Comparison of ENCODE assay signal across 8 cellular contexts in the genomic region with DNA sequence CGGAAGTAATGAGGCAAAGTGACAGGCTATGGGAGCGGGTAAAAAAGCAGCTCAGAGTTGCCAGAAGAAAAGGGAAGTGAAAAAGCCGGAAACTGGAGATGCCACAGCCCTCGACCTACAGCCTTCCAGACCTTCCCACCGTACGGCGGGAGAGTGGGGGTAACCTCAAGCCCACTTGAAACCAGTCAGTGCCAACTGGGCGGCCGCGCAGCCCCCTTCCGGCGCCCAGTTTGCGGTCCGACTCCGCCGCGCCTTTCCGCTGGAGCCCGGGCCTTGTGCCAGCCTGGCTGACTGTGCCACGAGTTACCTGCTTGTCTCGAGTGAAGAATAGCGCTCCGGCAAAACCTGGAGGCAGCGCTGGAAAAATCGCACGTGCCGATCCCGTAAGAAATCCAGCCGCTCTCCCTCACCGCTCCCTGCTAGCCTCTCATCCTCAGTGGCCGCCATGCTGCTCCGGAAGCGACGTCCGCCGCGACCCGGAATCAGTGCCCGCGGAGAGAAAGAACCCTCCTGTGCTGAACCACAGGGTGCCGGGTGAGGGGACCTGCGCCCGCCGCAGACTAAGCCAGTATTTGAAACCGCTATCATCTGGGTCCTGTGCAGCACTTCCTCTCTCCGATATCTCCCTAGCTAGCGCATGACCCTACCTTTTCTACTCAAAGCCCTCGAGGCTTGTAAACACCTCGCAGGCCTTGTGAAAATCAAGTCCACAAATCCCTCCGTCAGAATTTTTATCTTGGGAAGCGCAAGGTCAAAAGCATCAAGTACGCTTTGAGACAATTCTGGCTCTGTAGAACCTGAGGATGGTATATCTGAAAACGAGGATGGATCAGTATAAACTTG. TPM values are rescaled to one million over a fixed set of nuclear protein-coding genes. Genes with fewer than 3 reads are reported as not detected.
DNase-seq lines count a peak whose midpoint lies in the region; ATAC-seq and TF ChIP-seq lines count a peak whose summit lies in the region.

A gene (minus strand): TSS at position 473 of the 843 bp plus-strand sequence. CDS start 26 bp downstream, at position 447.

- H3K9me3 Mint-ChIP-seq in nephron: no peaks in the 10 kb centered on the region
- H3K9me3 Mint-ChIP-seq in stimulated activated naive CD8-positive, alpha-beta T cell treated with anti-CD3 and anti-CD28 coated beads, Interleukin-15, Interleukin-2, amounts not matched to agents 100 ng/mL and 50 ng/mL, for 24 hours: no peaks in the 10 kb centered on the region

- no peaks in the 10 kb centered on the region for H3K27me3 Mint-ChIP-seq in nephron (ENCODE audit: low read depth)
- H3K27me3 Mint-ChIP-seq in stimulated activated naive CD8-positive, alpha-beta T cell treated with anti-CD3 and anti-CD28 coated beads, Interleukin-15, Interleukin-2, amounts not matched to agents 100 ng/mL and 50 ng/mL, for 24 hours: no peaks in the 10 kb centered on the region

- ATAC-seq in GM21723 (IDR thresholded peaks at IDR 0.05; ENCODE audit: unreplicated experiment): peak; percentile 93

- H3K36me3 ChIP-seq in DOHH2 (ENCODE audit: control insufficient read depth, low read length): peaks cover 8% of the 10 kb centered on the region; the same call in 1 of the 2 replicates
- no peaks in the 10 kb centered on the region for H3K36me3 ChIP-seq in KMS-11 (ENCODE audit: insufficient read depth)

- no peaks in the 10 kb centered on the region for H3K9me2 ChIP-seq in DOHH2 (replicated peaks; ENCODE audit: control insufficient read depth, low read length)

- peak within 1 kb of the TSS; percentile 89 to 96 (median 92) for H3K4me3 Mint-ChIP-seq in nephron
- peak within 1 kb of the TSS; percentile 91 for H3K4me3 Mint-ChIP-seq in stimulated activated naive CD8-positive, alpha-beta T cell treated with anti-CD3 and anti-CD28 coated beads, Interleukin-15, Interleukin-2, amounts not matched to agents 100 ng/mL and 50 ng/mL, for 24 hours

- H3K4me2 ChIP-seq in DOHH2 (ENCODE audit: low read length): peak within 1 kb of the TSS; percentile 73
- peak within 1 kb of the TSS; percentile 65 for H3K4me2 ChIP-seq in KMS-11

- H3K27ac Mint-ChIP-seq in nephron: peak within 1 kb of the TSS; percentile 85 to 94 (median 94)
- peak within 1 kb of the TSS; percentile 86 for H3K27ac Mint-ChIP-seq in stimulated activated naive CD8-positive, alpha-beta T cell treated with anti-CD3 and anti-CD28 coated beads, Interleukin-15, Interleukin-2, amounts not matched to agents 100 ng/mL and 50 ng/mL, for 24 hours

- no peaks in the 10 kb centered on the region for H3K9me3 ChIP-seq in DOHH2 (ENCODE audit: control insufficient read depth, insufficient read depth, low read length)

- H3K27ac ChIP-seq in DOHH2 (ENCODE audit: low read depth, low read length) (peak within 1 kb of the TSS; percentile 67), KMS-11 (peak within 1 kb of the TSS; percentile 78)

- H3K9ac ChIP-seq in KMS-11: peak within 1 kb of the TSS; percentile 95

- H3F3A ChIP-seq in DOHH2 (ENCODE audit: control insufficient read depth, insufficient read depth): peaks cover 5% of the 10 kb centered on the region; the same call in 1 of the 2 replicates

- H3K27me3 ChIP-seq in DOHH2 (ENCODE audit: control insufficient read depth, low read length) (no peaks in the 10 kb centered on the region), KMS-11 (ENCODE audit: insufficient read depth, low read depth) (no peaks in the 10 kb centered on the region)

- peaks cover 10% of the 10 kb centered on the region for H3K36me3 Mint-ChIP-seq in nephron (ENCODE audit: low read depth)
- H3K36me3 Mint-ChIP-seq in stimulated activated naive CD8-positive, alpha-beta T cell treated with anti-CD3 and anti-CD28 coated beads, Interleukin-15, Interleukin-2, amounts not matched to agents 100 ng/mL and 50 ng/mL, for 24 hours (ENCODE audit: low read depth): no peaks in the 10 kb centered on the region

- DNase-seq in SHP77 treated with DMSO at 0.1 percent for 48 hours (lab: John Stamatoyannopoulos, UW) (peak; percentile 69), fibroblast of the aortic adventitia (ENCODE audit: low read depth) (peak; percentile 65)
- DNase-seq in activated effector memory CD4-positive, alpha-beta T cell treated with Interleukin-2 at 50 U/mL for 16 hours: peak; percentile 62

- TF ChIP-seq CTCF in DOHH2 (IDR thresholded peaks at IDR 0.05; ENCODE audit: low read depth, low read length, poor library complexity, severe bottlenecking): no peak
- no peak for TF ChIP-seq CTCF in KMS-11 (conservative IDR thresholded peaks at IDR 0.05; ENCODE audit: low read depth, low read length)
- TF ChIP-seq CTCF in fibroblast of the aortic adventitia (IDR thresholded peaks at IDR 0.05; ENCODE audit: insufficient read depth, low read length): no peak
- TF ChIP-seq CTCF in nephron (IDR thresholded peaks at IDR 0.05; ENCODE audit: unreplicated experiment in 3 of 3): no peak

- H3K4me3 ChIP-seq in DOHH2 (ENCODE audit: low read length) (peak within 1 kb of the TSS; percentile 77), KMS-11 (IDR thresholded peaks at IDR 0.05; ENCODE audit: insufficient read depth, low read depth, low read length) (no peak within 1 kb of the TSS), fibroblast of the aortic adventitia (ENCODE audit: low read depth, low read length) (peak within 1 kb of the TSS; percentile 86)

- peak within 1 kb of the TSS; percentile 95 for H2AFZ ChIP-seq in KMS-11 (ENCODE audit: low read depth)

- peaks cover 19% of the 10 kb centered on the region for H3K4me1 Mint-ChIP-seq in nephron
- peaks cover 50% of the 10 kb centered on the region for H3K4me1 Mint-ChIP-seq in stimulated activated naive CD8-positive, alpha-beta T cell treated with anti-CD3 and anti-CD28 coated beads, Interleukin-15, Interleukin-2, amounts not matched to agents 100 ng/mL and 50 ng/mL, for 24 hours (ENCODE audit: low read depth)

- H4K20me1 ChIP-seq in DOHH2 (ENCODE audit: control insufficient read depth, insufficient read depth, low read depth, low read length) (no peaks in the 10 kb centered on the region), KMS-11 (ENCODE audit: insufficient read depth) (no peaks in the 10 kb centered on the region)

- H3K4me1 ChIP-seq in DOHH2 (ENCODE audit: control insufficient read depth, low read length) (peaks cover 24% of the 10 kb centered on the region), KMS-11 (ENCODE audit: low read depth, poor library complexity, severe bottlenecking) (peaks cover 10% of the 10 kb centered on the region)

- H3K79me2 ChIP-seq in DOHH2 (ENCODE audit: control insufficient read depth, low read length) (peaks cover 50% of the 10 kb centered on the region), KMS-11 (ENCODE audit: insufficient read depth, low read depth) (peaks cover 38% of the 10 kb centered on the region)

RNA-seq across cellular contexts. Expression of the gene that starts here (rescaled TPM):
- 5.7 and 15.1 TPM in 2 replicates for total RNA-seq in fibroblast of the aortic adventitia (ENCODE audit: low replicate concordance)
